ENCODE assay signal across 31 cellular contexts in genomic region chr11:131409307-131409706, GRCh38. TPM values are rescaled to one million over a fixed set of nuclear protein-coding genes. Genes with fewer than 3 reads are reported as not detected.
"Had no signal": no experiment of that assay in that cellular context is flagged by ENCODE, and none has a peak within 500 bp of the region (broad histone marks: within the 10 kb centered on the region; RNA-seq: fewer than 3 reads in every experiment).

No MANE protein-coding gene starts in this region.

- H3K27ac Mint-ChIP-seq: activated naive CD4-positive, alpha-beta T cell treated with anti-CD3 and anti-CD28 coated beads for 36 hours; activated naive CD8-positive, alpha-beta T cell treated with anti-CD3 and anti-CD28 coated beads for 36 hours; activated T-helper 1 cell treated with anti-CD3 and anti-CD28 coated beads, Interleukin-12 subunit alpha, Interleukin-12 subunit beta, Interleukin-2, Interleukin-4 antibody, amounts not matched to agents 30 ng/mL and 10 ng/mL and 1 ng/mL, durations not matched to agents 14 hours and 24 hours and 36 hours; dendritic cell treated with granulocyte-macrophage colony-stimulating factor and Interleukin-4, amounts not matched to agents 40 ng/mL and 50 ng/mL, for 4 days; nephron; stimulated activated naive B cell treated with anti-CD40 and anti-IgM and Interleukin-4, amounts not matched to agents 10 μg/mL and 1 μg/mL and 100 μg/mL, for 72 hours had no signal

- H3K4me3 Mint-ChIP-seq: activated naive CD4-positive, alpha-beta T cell treated with anti-CD3 and anti-CD28 coated beads for 36 hours; activated naive CD8-positive, alpha-beta T cell treated with anti-CD3 and anti-CD28 coated beads for 36 hours; activated T-helper 1 cell treated with anti-CD3 and anti-CD28 coated beads, Interleukin-12 subunit alpha, Interleukin-12 subunit beta, Interleukin-2, Interleukin-4 antibody, amounts not matched to agents 30 ng/mL and 10 ng/mL and 1 ng/mL, durations not matched to agents 14 hours and 24 hours and 36 hours; dendritic cell treated with granulocyte-macrophage colony-stimulating factor and Interleukin-4, amounts not matched to agents 40 ng/mL and 50 ng/mL, for 4 days; nephron; stimulated activated naive B cell treated with anti-CD40 and anti-IgM and Interleukin-4, amounts not matched to agents 10 μg/mL and 1 μg/mL and 100 μg/mL, for 72 hours had no signal

- H3K4me1 Mint-ChIP-seq: activated naive CD8-positive, alpha-beta T cell treated with anti-CD3 and anti-CD28 coated beads for 36 hours; stimulated activated naive B cell treated with anti-CD40 and anti-IgM and Interleukin-4, amounts not matched to agents 10 μg/mL and 1 μg/mL and 100 μg/mL, for 72 hours had no signal

- H3K27ac ChIP-seq: adrenal gland, brain microvascular endothelial cell, left lung, lower lobe of right lung, neutrophil, prostate gland, sigmoid colon, stomach, tibial artery had no signal

- H3K9me3 Mint-ChIP-seq: activated naive CD4-positive, alpha-beta T cell treated with anti-CD3 and anti-CD28 coated beads for 36 hours; activated naive CD8-positive, alpha-beta T cell treated with anti-CD3 and anti-CD28 coated beads for 36 hours; activated T-helper 1 cell treated with anti-CD3 and anti-CD28 coated beads, Interleukin-12 subunit alpha, Interleukin-12 subunit beta, Interleukin-2, Interleukin-4 antibody, amounts not matched to agents 30 ng/mL and 10 ng/mL and 1 ng/mL, durations not matched to agents 14 hours and 24 hours and 36 hours; dendritic cell treated with granulocyte-macrophage colony-stimulating factor and Interleukin-4, amounts not matched to agents 40 ng/mL and 50 ng/mL, for 4 days; nephron; stimulated activated naive B cell treated with anti-CD40 and anti-IgM and Interleukin-4, amounts not matched to agents 10 μg/mL and 1 μg/mL and 100 μg/mL, for 72 hours had no signal

- ATAC-seq: activated CD4-positive, CD25-positive, alpha-beta regulatory T cell treated with anti-CD3 and anti-CD28 coated beads, Interleukin-2, amount 50 U/mL, for 24 hours; left lung; lower lobe of right lung; SK-N-SH treated with all-trans-retinoic acid at 6 μM for 48 hours; stimulated activated naive B cell treated with anti-CD40 and anti-IgM and Interleukin-4, amounts not matched to agents 10 μg/mL and 1 μg/mL and 100 μg/mL, for 72 hours had no signal

- H3K36me3 Mint-ChIP-seq: activated naive CD8-positive, alpha-beta T cell treated with anti-CD3 and anti-CD28 coated beads for 36 hours; stimulated activated naive B cell treated with anti-CD40 and anti-IgM and Interleukin-4, amounts not matched to agents 10 μg/mL and 1 μg/mL and 100 μg/mL, for 72 hours had no signal

- DNase-seq: activated CD4-positive, alpha-beta T cell treated with anti-CD3 and anti-CD28 coated beads for 48 hours; activated CD4-positive, alpha-beta T cell treated with anti-CD3 and anti-CD28 coated beads, Interleukin-2, amount 50 U/mL, for 48 hours; activated CD8-positive, alpha-beta memory T cell treated with anti-CD3 and anti-CD28 coated beads for 24 hours; activated effector memory CD4-positive, alpha-beta T cell treated with anti-CD3 and anti-CD28 coated beads, Interleukin-2, amount 50 U/mL, for 16 hours; activated naive CD4-positive, alpha-beta T cell treated with anti-CD3 and anti-CD28 coated beads for 36 hours; activated naive CD8-positive, alpha-beta T cell treated with anti-CD3 and anti-CD28 coated beads for 36 hours; adrenal gland; brain microvascular endothelial cell; effector CD4-positive, alpha-beta T cell; head of caudate nucleus; hippocampal formation; kidney glomerular epithelial cell; left lung; lower lobe of right lung; mesenchymal stem cell; retina; sigmoid colon; stimulated activated CD4-positive, alpha-beta T cell treated with anti-CD3 and anti-CD28 coated beads, Interleukin-1b, Interleukin-23, amount 100 ng/mL, for 48 hours; stimulated activated CD4-positive, alpha-beta T cell treated with anti-CD3 and anti-CD28 coated beads, Interleukin-4, amount 100 ng/mL, for 4 hours; stimulated activated CD8-positive, alpha-beta memory T cell treated with anti-CD3 and anti-CD28 coated beads, Interleukin-4, amount 100 ng/mL, for 48 hours; stimulated activated naive B cell treated with anti-CD40 and anti-IgM and Interleukin-4, amounts not matched to agents 10 μg/mL and 1 μg/mL and 100 μg/mL, for 72 hours; stomach; T-helper 2 cell; tibial artery had no signal

- H3K27me3 ChIP-seq: adrenal gland, brain microvascular endothelial cell, left lung, sigmoid colon, tibial artery had no signal

RNA-seq across cellular contexts. Expression of gene NTM, which starts 38.9 kb away (rescaled TPM):
- total RNA-seq: activated naive CD4-positive, alpha-beta T cell treated with anti-CD3 and anti-CD28 coated beads for 36 hours; activated naive CD8-positive, alpha-beta T cell treated with anti-CD3 and anti-CD28 coated beads for 36 hours; activated T-helper 1 cell treated with anti-CD3 and anti-CD28 coated beads, Interleukin-12 subunit alpha, Interleukin-12 subunit beta, Interleukin-2, Interleukin-4 antibody, amounts not matched to agents 30 ng/mL and 10 ng/mL and 1 ng/mL, durations not matched to agents 14 hours and 24 hours and 36 hours had no signal
